ENCODE assay signal across 1 cellular context in genomic region chr16:22370038-22370541, GRCh38.
TF ChIP-seq lines count a peak whose summit lies in the region.

No MANE protein-coding gene starts in this region.

TF ChIP-seq in K562, 482 proteins besides CTCF, POLR2A, EP300 and RAD21 (continued from another document and continues in another):
- no peak for TF ChIP-seq MBD1 (CRISPR knock-in tag; IDR thresholded peaks at IDR 0.05)
- no peak for TF ChIP-seq ZBTB1 (CRISPR knock-in tag; IDR thresholded peaks at IDR 0.05; ENCODE audit: borderline replicate concordance, low read depth)
- no peak for TF ChIP-seq NR3C1 (CRISPR knock-in tag; IDR thresholded peaks at IDR 0.05)
- no peak for TF ChIP-seq ZNF511 (CRISPR knock-in tag; IDR thresholded peaks at IDR 0.05)
- no peak for TF ChIP-seq POLR3G (IDR thresholded peaks at IDR 0.05; ENCODE audit: extremely low read depth, insufficient read length, insufficient replicate concordance)
- no peak for TF ChIP-seq CLOCK (CRISPR knock-in tag; IDR thresholded peaks at IDR 0.05; ENCODE audit: borderline replicate concordance)
- no peak for TF ChIP-seq NFATC3 (IDR thresholded peaks at IDR 0.05)
- no peak for TF ChIP-seq SRSF1 (IDR thresholded peaks at IDR 0.05; ENCODE audit: low read depth, low read length)
- TF ChIP-seq ZSCAN32 (CRISPR knock-in tag; IDR thresholded peaks at IDR 0.05) = no peak
- no peak for TF ChIP-seq GTF2B (IDR thresholded peaks at IDR 0.05; ENCODE audit: extremely low read depth, insufficient read length)
- no peak for TF ChIP-seq PRDM10 (IDR thresholded peaks at IDR 0.05; ENCODE audit: partially characterized antibody)
- TF ChIP-seq ATF6 (CRISPR knock-in tag; IDR thresholded peaks at IDR 0.05) = no peak
- peak; percentile 31; the same call in 1 of the 2 replicates for TF ChIP-seq NFE2L1 (tag; IDR thresholded peaks at IDR 0.05; ENCODE audit: borderline replicate concordance, low read depth)
- TF ChIP-seq TEAD2 (tag; IDR thresholded peaks at IDR 0.05) = no peak
- no peak for TF ChIP-seq ZNF146 (CRISPR knock-in tag; IDR thresholded peaks at IDR 0.05; ENCODE audit: unreplicated experiment)
- no peak for TF ChIP-seq HDAC1 (IDR thresholded peaks at IDR 0.05)
- no peak for TF ChIP-seq HEY1 (CRISPR knock-in tag; IDR thresholded peaks at IDR 0.05; ENCODE audit: borderline replicate concordance)
- TF ChIP-seq ZC3H8 (IDR thresholded peaks at IDR 0.05) = no peak
- peak; percentile 44; the same call in 1 of the 2 replicates for TF ChIP-seq MAFK (IDR thresholded peaks at IDR 0.05; ENCODE audit: low read length)
- TF ChIP-seq RNF2 (IDR thresholded peaks at IDR 0.05) = no peak
- TF ChIP-seq HNRNPK (IDR thresholded peaks at IDR 0.05; ENCODE audit: low read depth, low read length, poor library complexity, severe bottlenecking) = no peak
- no peak for TF ChIP-seq THAP12 (CRISPR knock-in tag; IDR thresholded peaks at IDR 0.05)
- TF ChIP-seq HIVEP1 (CRISPR knock-in tag; IDR thresholded peaks at IDR 0.05) = no peak
- no peak for TF ChIP-seq REST (CRISPR knock-in tag; IDR thresholded peaks at IDR 0.05; ENCODE audit: low read depth)
- no peak for TF ChIP-seq ZNF830 (CRISPR knock-in tag; IDR thresholded peaks at IDR 0.05)
- no peak for TF ChIP-seq ELF1 (tag; IDR thresholded peaks at IDR 0.05)
- TF ChIP-seq ZKSCAN1 (IDR thresholded peaks at IDR 0.05; ENCODE audit: low read depth, low read length) = no peak
- TF ChIP-seq PML (IDR thresholded peaks at IDR 0.05; ENCODE audit: low read length) = no peak
- no peak for TF ChIP-seq U2AF2 (optimal IDR thresholded peaks at IDR 0.05; ENCODE audit: low read depth, low read length)
